In genomic region chr6:79536969-79537747, GRCh38 we compare ENCODE assay signal across 1 cellular context.
A peak's percentile ranks its signal among the peaks of the same experiment; 100 is the strongest.
TF ChIP-seq lines count a peak whose summit lies in the region.

Gene LCA5, minus strand, starts transcription at chr6:79537430. Its CDS starts 18,536 bp downstream, at chr6:79518894.

TF ChIP-seq in GM12878, 131 proteins besides CTCF, POLR2A, EP300 and RAD21 (continued from another document):
- TF ChIP-seq MAX (IDR thresholded peaks at IDR 0.05; ENCODE audit: low read depth, low read length) = peak; percentile 33; the same call in 1 of the 2 replicates
- peak; percentile 62; the same call in 1 of the 2 replicates for TF ChIP-seq CREB1 (IDR thresholded peaks at IDR 0.05; ENCODE audit: low read depth)
- TF ChIP-seq PKNOX1 (IDR thresholded peaks at IDR 0.05) = peak; percentile 85
- TF ChIP-seq IKZF2 (IDR thresholded peaks at IDR 0.05) = peak; percentile 49 to 53; a peak in 2 of 4 replicates
- TF ChIP-seq YY1 (IDR thresholded peaks at IDR 0.05; ENCODE audit: low read depth, low read length) = 0 out of 2 replicates have a peak, but pooled peaks have one; percentile 19
- 0 out of 2 replicates have a peak, but pooled peaks have one; percentile 39 for TF ChIP-seq MXI1 (IDR thresholded peaks at IDR 0.05; ENCODE audit: low read depth, low read length)
- TF ChIP-seq CHD2 (IDR thresholded peaks at IDR 0.05; ENCODE audit: borderline replicate concordance, low read depth, low read length) = peak; percentile 90; the same call in 1 of the 2 replicates
- TF ChIP-seq IRF3 (IDR thresholded peaks at IDR 0.05) = peak; percentile 86
- no peak for TF ChIP-seq MYC (IDR thresholded peaks at IDR 0.05; ENCODE audit: insufficient read depth, insufficient read length, insufficient replicate concordance, low read length, severe bottlenecking)
- peak; percentile 76 for TF ChIP-seq RFX5 (IDR thresholded peaks at IDR 0.05; ENCODE audit: low read depth, low read length)
- TF ChIP-seq NR2F1 (conservative IDR thresholded peaks at IDR 0.05) = peak; percentile 28; the same call in 1 of the 2 replicates
- TF ChIP-seq RB1 (IDR thresholded peaks at IDR 0.05; ENCODE audit: borderline replicate concordance) = no peak
- TF ChIP-seq ZBTB11 (CRISPR knock-in tag; IDR thresholded peaks at IDR 0.05) = no peak
- peak; percentile 50; the same call in 1 of the 2 replicates for TF ChIP-seq GATAD2B (conservative IDR thresholded peaks at IDR 0.05; ENCODE audit: low read depth)
- peak; percentile 67; the same call in 1 of the 2 replicates for TF ChIP-seq CBFB (IDR thresholded peaks at IDR 0.05; ENCODE audit: low read depth)
- peak; percentile 42 for TF ChIP-seq KLF5 (IDR thresholded peaks at IDR 0.05; ENCODE audit: partially characterized antibody)
- TF ChIP-seq CREM (IDR thresholded peaks at IDR 0.05; ENCODE audit: low read depth) = peak; percentile 6; the same call in 1 of the 2 replicates
- peak; percentile 60 for TF ChIP-seq NFYA (IDR thresholded peaks at IDR 0.05; ENCODE audit: borderline replicate concordance, low read depth, low read length)
- TF ChIP-seq NKRF (conservative IDR thresholded peaks at IDR 0.05) = 0 out of 2 replicates have a peak, but pooled peaks have one; percentile 56
- peak; percentile 79 for TF ChIP-seq CEBPZ (IDR thresholded peaks at IDR 0.05; ENCODE audit: low read depth, low read length)
- TF ChIP-seq FOS (IDR thresholded peaks at IDR 0.05; ENCODE audit: borderline replicate concordance, extremely low read depth, insufficient read length) = peak; percentile 84
